Comparison of ENCODE assay signal across 8 cellular contexts in genomic region chr13:19959831-19960672, GRCh38. TPM values are rescaled to one million over a fixed set of nuclear protein-coding genes. Genes with fewer than 3 reads are reported as not detected.
DNase-seq lines count a peak whose midpoint lies in the region; ATAC-seq, FAIRE-seq and TF ChIP-seq lines count a peak whose summit lies in the region.

No MANE protein-coding gene starts in this region.

- H3K9me3 Mint-ChIP-seq in T-helper 2 cell treated with Interferon-gamma antibody and Interleukin-4, amounts not matched to agents 5 μg/mL and 100 μg/mL, for 36 hours: no peaks in the 10 kb centered on the region
- H3K9me3 Mint-ChIP-seq in astrocyte (ENCODE audit: unreplicated experiment): no peaks in the 10 kb centered on the region

- H3K4me1 ChIP-seq in astrocyte (ENCODE audit: insufficient read depth, low read length): peaks cover 18% of the 10 kb centered on the region
- H3K4me1 ChIP-seq in hepatocyte (ENCODE audit: insufficient read depth): peaks cover 18% of the 10 kb centered on the region

- H3K27me3 ChIP-seq in astrocyte (ENCODE audit: insufficient read depth, low read length) (no peaks in the 10 kb centered on the region), hepatocyte (no peaks in the 10 kb centered on the region)

- peak overlapping the region; percentile 99 for H3K27ac Mint-ChIP-seq in T-helper 2 cell treated with Interferon-gamma antibody and Interleukin-4, amounts not matched to agents 5 μg/mL and 100 μg/mL, for 36 hours
- peak overlapping the region; percentile 94 for H3K27ac Mint-ChIP-seq in astrocyte (ENCODE audit: unreplicated experiment)

- peak; percentile 31 for ATAC-seq in GM18499 (IDR thresholded peaks at IDR 0.05; ENCODE audit: insufficient read depth, unreplicated experiment)
- peak; percentile 35 for ATAC-seq in HG02943 (IDR thresholded peaks at IDR 0.05; ENCODE audit: low read depth, unreplicated experiment)
- no peak for ATAC-seq in HG02840 (IDR thresholded peaks at IDR 0.05; ENCODE audit: low FRiP score, unreplicated experiment)

- no peaks in the 10 kb centered on the region for H3K9me2 ChIP-seq in hepatocyte (replicated peaks; ENCODE audit: insufficient read depth)

- peaks cover 12% of the 10 kb centered on the region for H3K4me1 Mint-ChIP-seq in T-helper 2 cell treated with Interferon-gamma antibody and Interleukin-4, amounts not matched to agents 5 μg/mL and 100 μg/mL, for 36 hours (ENCODE audit: low read depth)
- H3K4me1 Mint-ChIP-seq in astrocyte (ENCODE audit: low read depth, unreplicated experiment): peaks cover 9% of the 10 kb centered on the region

- peak overlapping the region; percentile 94 for H3K9ac ChIP-seq in astrocyte (ENCODE audit: low read length)

- peak overlapping the region; percentile 97 for H3K4me3 Mint-ChIP-seq in T-helper 2 cell treated with Interferon-gamma antibody and Interleukin-4, amounts not matched to agents 5 μg/mL and 100 μg/mL, for 36 hours
- H3K4me3 Mint-ChIP-seq in astrocyte (ENCODE audit: unreplicated experiment): peak overlapping the region; percentile 95

- WGBS in hepatocyte (ENCODE audit: low lambda C conversion rate, missing lambda C conversion rate): 10% methylated on average over 14 of the region's 14 CpGs

- H3K27ac ChIP-seq in astrocyte (ENCODE audit: low read depth, low read length): peak overlapping the region; percentile 90
- peak overlapping the region; percentile 100 for H3K27ac ChIP-seq in hepatocyte

- H3K79me2 ChIP-seq in astrocyte (ENCODE audit: insufficient read depth, low read length) (peaks cover 57% of the 10 kb centered on the region), hepatocyte (peaks cover 53% of the 10 kb centered on the region)

- H3K36me3 Mint-ChIP-seq in T-helper 2 cell treated with Interferon-gamma antibody and Interleukin-4, amounts not matched to agents 5 μg/mL and 100 μg/mL, for 36 hours (ENCODE audit: low read depth): peaks cover 10% of the 10 kb centered on the region
- no peaks in the 10 kb centered on the region for H3K36me3 Mint-ChIP-seq in astrocyte (ENCODE audit: low read depth, unreplicated experiment)

- H3K4me2 ChIP-seq in astrocyte (ENCODE audit: low read length) (peak overlapping the region; percentile 97), hepatocyte (peak overlapping the region; percentile 90)

- peak; percentile 45 to 53 for DNase-seq in NCI-H187 (lab: John Stamatoyannopoulos, UW)
- peak; percentile 83 for DNase-seq in T-helper 2 cell treated with Interferon-gamma antibody and Interleukin-4, amounts not matched to agents 5 μg/mL and 100 μg/mL, for 36 hours (ENCODE audit: low spot score)
- DNase-seq in astrocyte (ENCODE audit: low read depth): peak; percentile 78
- peak; percentile 95 for DNase-seq in hepatocyte (ENCODE audit: low spot score)
- peak; percentile 91 for DNase-seq in retina

- no peaks in the 10 kb centered on the region for H3K9me3 ChIP-seq in astrocyte (ENCODE audit: insufficient read depth, low read depth, low read length)
- no peaks in the 10 kb centered on the region for H3K9me3 ChIP-seq in hepatocyte (ENCODE audit: low read depth)

- H3K27me3 Mint-ChIP-seq in T-helper 2 cell treated with Interferon-gamma antibody and Interleukin-4, amounts not matched to agents 5 μg/mL and 100 μg/mL, for 36 hours (ENCODE audit: low read depth): peaks cover 4% of the 10 kb centered on the region
- H3K27me3 Mint-ChIP-seq in astrocyte (ENCODE audit: low read depth, unreplicated experiment): no peaks in the 10 kb centered on the region

- peaks cover 2% of the 10 kb centered on the region for H3K36me3 ChIP-seq in astrocyte (ENCODE audit: insufficient read depth, low read length)
- H3K36me3 ChIP-seq in hepatocyte (replicated peaks; ENCODE audit: insufficient read depth, low read depth): no peaks in the 10 kb centered on the region

- peak overlapping the region; percentile 84 for H2AFZ ChIP-seq in astrocyte (ENCODE audit: low read depth, low read length)
- H2AFZ ChIP-seq in hepatocyte: peak overlapping the region; percentile 74

- H3K4me3 ChIP-seq in astrocyte (ENCODE audit: insufficient read depth, low read depth, low read length): peak overlapping the region; percentile 89
- peak overlapping the region; percentile 69 for H3K4me3 ChIP-seq in hepatocyte

- peak; percentile 26 for FAIRE-seq in astrocyte (lab: Jason Lieb, UNC)

- TF ChIP-seq CTCF in astrocyte (IDR thresholded peaks at IDR 0.05; ENCODE audit: insufficient read depth, low read depth, low read length) (peak; percentile 88), hepatocyte (IDR thresholded peaks at IDR 0.05; ENCODE audit: poor library complexity) (peak; percentile 85)

- H4K20me1 ChIP-seq in astrocyte (ENCODE audit: insufficient read depth, low read length) (peaks cover 50% of the 10 kb centered on the region), hepatocyte (ENCODE audit: insufficient read depth, poor library complexity, severe bottlenecking) (peaks cover 46% of the 10 kb centered on the region)

RNA-seq across cellular contexts. Expression of gene ZMYM2, which starts 1.5 kb away (rescaled TPM):
- total RNA-seq in astrocyte (103 and 109 TPM in 2 replicates), hepatocyte (86.1 and 91.1 TPM in 2 replicates)
- 25.2 and 29.8 TPM in 2 replicates for polyA plus RNA-seq in hepatocyte
